25 cellular contexts compared by ENCODE assay signal in the genomic region with DNA sequence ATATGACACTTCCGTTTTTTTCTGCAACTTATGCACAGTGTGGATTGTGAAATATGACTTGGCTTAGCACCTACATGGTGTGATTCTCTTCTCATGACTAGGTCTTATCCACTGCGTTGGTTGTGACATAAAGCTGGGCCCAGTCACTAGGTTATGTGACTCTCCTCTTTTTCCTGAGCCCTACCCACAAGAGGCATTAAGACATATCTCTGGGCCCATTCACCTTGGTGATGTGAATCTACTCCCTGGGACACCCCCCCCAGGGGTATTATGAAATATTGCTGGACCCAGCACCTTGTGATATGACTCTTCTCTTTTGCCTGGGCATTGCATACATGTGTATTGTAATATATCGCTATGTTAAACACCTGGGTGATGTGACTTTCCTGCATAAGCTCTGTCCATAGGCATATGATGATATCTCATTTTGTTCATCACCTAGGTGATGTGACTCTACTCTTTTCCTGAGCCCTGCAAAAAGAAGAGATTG.
"Had no signal": no experiment of that assay in that cellular context is flagged by ENCODE, and none has a peak within 500 bp of the region (broad histone marks: within the 10 kb centered on the region; RNA-seq: fewer than 3 reads in every experiment).

No MANE protein-coding gene starts in this region.

- ATAC-seq: heart left ventricle; left colon; left lung; lower lobe of right lung; naive thymus-derived CD8-positive, alpha-beta T cell; sciatic nerve; stimulated activated effector memory CD8-positive, alpha-beta T cell treated with anti-CD3 and anti-CD28 coated beads, Interleukin-12 subunit alpha, Interleukin-12 subunit beta, amount 100 ng/mL, for 72 hours had no signal

- H3K4me1 Mint-ChIP-seq: immature natural killer cell; nephron; neural crest cell; stimulated activated effector memory CD8-positive, alpha-beta T cell treated with anti-CD3 and anti-CD28 coated beads, Interleukin-12 subunit alpha, Interleukin-12 subunit beta, amount 100 ng/mL, for 72 hours had no signal

- H3K4me3 Mint-ChIP-seq: immature natural killer cell; naive thymus-derived CD8-positive, alpha-beta T cell; nephron; neural crest cell; stimulated activated effector memory CD8-positive, alpha-beta T cell treated with anti-CD3 and anti-CD28 coated beads, Interleukin-12 subunit alpha, Interleukin-12 subunit beta, amount 100 ng/mL, for 72 hours; stimulated activated naive CD8-positive, alpha-beta T cell treated with anti-CD3 and anti-CD28 coated beads, Interleukin-15, Interleukin-2, amounts not matched to agents 100 ng/mL and 50 ng/mL, for 24 hours had no signal

- H3K27me3 Mint-ChIP-seq: progenitor cell of endocrine pancreas had no signal

- DNase-seq: heart left ventricle; hypothalamus; immature natural killer cell; kidney; left colon; left lung; lower lobe of right lung; mammary epithelial cell; mesenchymal stem cell; naive thymus-derived CD8-positive, alpha-beta T cell; nucleus accumbens; spleen; stimulated activated CD4-positive, alpha-beta T cell treated with anti-CD3 and anti-CD28 coated beads, Interleukin-4, amount 100 ng/mL, for 24 hours; stimulated activated naive CD4-positive, alpha-beta T cell; upper lobe of left lung had no signal

- H3K27ac ChIP-seq: heart left ventricle, left lung, lower lobe of right lung, right atrium auricular region, skin epidermis, spleen, suprapubic skin, tibial nerve, upper lobe of left lung had no signal

- H3K36me3 ChIP-seq: heart left ventricle, left lung, lower lobe of right lung, right atrium auricular region, spleen, suprapubic skin, tibial nerve, upper lobe of left lung had no signal

- H3K9me3 ChIP-seq: suprapubic skin had no signal

- H3K4me1 ChIP-seq: heart left ventricle, left lung, lower lobe of right lung, right atrium auricular region, spleen, suprapubic skin, tibial nerve, upper lobe of left lung had no signal

- H3K4me3 ChIP-seq: heart left ventricle, left lung, lower lobe of right lung, right atrium auricular region, skin epidermis, spleen, suprapubic skin, tibial nerve, upper lobe of left lung had no signal

- H3K36me3 Mint-ChIP-seq: immature natural killer cell; stimulated activated effector memory CD8-positive, alpha-beta T cell treated with anti-CD3 and anti-CD28 coated beads, Interleukin-12 subunit alpha, Interleukin-12 subunit beta, amount 100 ng/mL, for 72 hours had no signal

- H3K27me3 ChIP-seq: heart left ventricle, left lung, right atrium auricular region, spleen, suprapubic skin, tibial nerve, upper lobe of left lung had no signal

- H3K27ac Mint-ChIP-seq: immature natural killer cell; naive thymus-derived CD8-positive, alpha-beta T cell; nephron; progenitor cell of endocrine pancreas; stimulated activated effector memory CD8-positive, alpha-beta T cell treated with anti-CD3 and anti-CD28 coated beads, Interleukin-12 subunit alpha, Interleukin-12 subunit beta, amount 100 ng/mL, for 72 hours; stimulated activated naive CD8-positive, alpha-beta T cell treated with anti-CD3 and anti-CD28 coated beads, Interleukin-15, Interleukin-2, amounts not matched to agents 100 ng/mL and 50 ng/mL, for 24 hours had no signal
